Comparison of ENCODE assay signal across 1 cellular context in genomic region chr20:37357481-37358365, GRCh38.
A peak's percentile ranks its signal among the peaks of the same experiment; 100 is the strongest.
TF ChIP-seq lines count a peak whose summit lies in the region.

No MANE protein-coding gene starts in this region.

TF ChIP-seq in HepG2, 621 proteins besides CTCF, POLR2A, EP300 and RAD21 (continued from another document):
- TF ChIP-seq ATF6 (CRISPR knock-in tag; conservative IDR thresholded peaks at IDR 0.05): no peak
- peak; percentile 52; the same call in 1 of the 2 replicates for TF ChIP-seq ZMYM3 (CRISPR knock-in tag; IDR thresholded peaks at IDR 0.05)
- TF ChIP-seq KAT2B (IDR thresholded peaks at IDR 0.05; ENCODE audit: borderline replicate concordance, low read depth, low read length): no peak
- TF ChIP-seq ZNF569 (CRISPR knock-in tag; IDR thresholded peaks at IDR 0.05; ENCODE audit: borderline replicate concordance): no peak
- no peak for TF ChIP-seq ZNF10 (CRISPR knock-in tag; IDR thresholded peaks at IDR 0.05; ENCODE audit: borderline replicate concordance, low read depth)
- TF ChIP-seq HNRNPK (IDR thresholded peaks at IDR 0.05; ENCODE audit: low read depth, low read length, poor library complexity, severe bottlenecking): no peak
- TF ChIP-seq, protein P1, sequence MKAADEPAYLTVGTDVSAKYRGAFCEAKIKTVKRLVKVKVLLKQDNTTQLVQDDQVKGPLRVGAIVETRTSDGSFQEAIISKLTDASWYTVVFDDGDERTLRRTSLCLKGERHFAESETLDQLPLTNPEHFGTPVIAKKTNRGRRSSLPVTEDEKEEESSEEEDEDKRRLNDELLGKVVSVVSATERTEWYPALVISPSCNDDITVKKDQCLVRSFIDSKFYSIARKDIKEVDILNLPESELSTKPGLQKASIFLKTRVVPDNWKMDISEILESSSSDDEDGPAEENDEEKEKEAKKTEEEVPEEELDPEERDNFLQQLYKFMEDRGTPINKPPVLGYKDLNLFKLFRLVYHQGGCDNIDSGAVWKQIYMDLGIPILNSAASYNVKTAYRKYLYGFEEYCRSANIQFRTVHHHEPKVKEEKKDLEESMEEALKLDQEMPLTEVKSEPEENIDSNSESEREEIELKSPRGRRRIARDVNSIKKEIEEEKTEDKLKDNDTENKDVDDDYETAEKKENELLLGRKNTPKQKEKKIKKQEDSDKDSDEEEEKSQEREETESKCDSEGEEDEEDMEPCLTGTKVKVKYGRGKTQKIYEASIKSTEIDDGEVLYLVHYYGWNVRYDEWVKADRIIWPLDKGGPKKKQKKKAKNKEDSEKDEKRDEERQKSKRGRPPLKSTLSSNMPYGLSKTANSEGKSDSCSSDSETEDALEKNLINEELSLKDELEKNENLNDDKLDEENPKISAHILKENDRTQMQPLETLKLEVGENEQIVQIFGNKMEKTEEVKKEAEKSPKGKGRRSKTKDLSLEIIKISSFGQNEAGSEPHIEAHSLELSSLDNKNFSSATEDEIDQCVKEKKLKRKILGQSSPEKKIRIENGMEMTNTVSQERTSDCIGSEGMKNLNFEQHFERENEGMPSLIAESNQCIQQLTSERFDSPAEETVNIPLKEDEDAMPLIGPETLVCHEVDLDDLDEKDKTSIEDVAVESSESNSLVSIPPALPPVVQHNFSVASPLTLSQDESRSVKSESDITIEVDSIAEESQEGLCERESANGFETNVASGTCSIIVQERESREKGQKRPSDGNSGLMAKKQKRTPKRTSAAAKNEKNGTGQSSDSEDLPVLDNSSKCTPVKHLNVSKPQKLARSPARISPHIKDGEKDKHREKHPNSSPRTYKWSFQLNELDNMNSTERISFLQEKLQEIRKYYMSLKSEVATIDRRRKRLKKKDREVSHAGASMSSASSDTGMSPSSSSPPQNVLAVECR (CRISPR knock-in tag; IDR thresholded peaks at IDR 0.05; ENCODE audit: borderline replicate concordance): 0 out of 2 replicates have a peak, but pooled peaks have one; percentile 18
- no peak for TF ChIP-seq ZFX (CRISPR knock-in tag; IDR thresholded peaks at IDR 0.05; ENCODE audit: low read depth)
- TF ChIP-seq, protein P2, sequence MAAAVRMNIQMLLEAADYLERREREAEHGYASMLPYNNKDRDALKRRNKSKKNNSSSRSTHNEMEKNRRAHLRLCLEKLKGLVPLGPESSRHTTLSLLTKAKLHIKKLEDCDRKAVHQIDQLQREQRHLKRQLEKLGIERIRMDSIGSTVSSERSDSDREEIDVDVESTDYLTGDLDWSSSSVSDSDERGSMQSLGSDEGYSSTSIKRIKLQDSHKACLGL (CRISPR knock-in tag; IDR thresholded peaks at IDR 0.05): 0 out of 2 replicates have a peak, but pooled peaks have one; percentile 15
- TF ChIP-seq SMAD9 (CRISPR knock-in tag; IDR thresholded peaks at IDR 0.05): no peak
